In the genomic region with DNA sequence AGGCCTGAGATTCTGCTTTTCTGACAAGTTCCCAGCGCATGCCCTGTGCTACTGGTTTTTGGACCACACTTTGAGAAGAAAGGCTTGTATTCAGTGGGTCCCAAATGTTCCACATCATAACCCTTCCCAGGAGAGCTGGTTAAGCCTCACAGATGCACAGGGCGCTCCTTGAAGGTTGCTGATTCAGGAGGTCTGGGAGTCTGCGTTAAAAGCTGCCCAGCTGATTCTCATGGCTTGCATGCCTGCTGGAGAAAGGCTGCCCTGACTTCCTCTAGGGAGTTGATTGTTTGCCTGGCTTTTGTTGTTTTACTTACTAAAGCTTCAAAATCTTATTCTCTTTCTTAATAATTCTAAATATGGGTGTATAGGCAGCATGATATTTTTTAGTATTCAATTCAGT, we compare ENCODE assay signal across 31 cellular contexts. TPM values are rescaled to one million over a fixed set of nuclear protein-coding genes. Genes with fewer than 3 reads are reported as not detected.
"Had no signal": no experiment of that assay in that cellular context is flagged by ENCODE, and none has a peak within 500 bp of the region (broad histone marks: within the 10 kb centered on the region; RNA-seq: fewer than 3 reads in every experiment).

No MANE protein-coding gene starts in this region.

- H3K27me3 ChIP-seq: colonic mucosa, testis, tibial nerve, upper lobe of right lung, vagina had no signal

- H3K4me3 ChIP-seq: colonic mucosa, heart right ventricle, lung, skin epidermis, testis, tibial nerve, upper lobe of right lung, vagina had no signal

- H3K4me1 Mint-ChIP-seq: naive B cell; stimulated activated naive B cell treated with anti-CD40 and anti-IgM and Interleukin-4, amounts not matched to agents 10 μg/mL and 1 μg/mL and 100 μg/mL, for 72 hours had no signal

- FAIRE-seq: keratinocyte had no signal

- H3K4me1 ChIP-seq: colonic mucosa, testis, tibial nerve, upper lobe of right lung, vagina had no signal

- H3K36me3 ChIP-seq: colonic mucosa, heart right ventricle, neutrophil, tibial nerve, upper lobe of right lung, vagina had no signal

- H3K9me3 ChIP-seq: colonic mucosa, heart right ventricle, neutrophil, testis, tibial nerve, upper lobe of right lung, vagina had no signal

- H3K36me3 Mint-ChIP-seq: naive B cell had no signal

- H3K27ac ChIP-seq: colonic mucosa, heart right ventricle, neutrophil, skin epidermis, testis, tibial nerve, upper lobe of right lung, vagina had no signal

- DNase-seq: colonic mucosa; dermis blood vessel endothelial cell; effector CD4-positive, alpha-beta T cell; heart right ventricle; hypothalamus; left ventricle myocardium superior; mesenchymal stem cell; midbrain; naive B cell; posterior cingulate gyrus; stimulated activated CD4-positive, alpha-beta T cell treated with anti-CD3 and anti-CD28 coated beads, Interleukin-2, amount 100 ng/mL, for 24 hours; stimulated activated CD4-positive, alpha-beta T cell treated with anti-CD3 and anti-CD28 coated beads, Interleukin-4, amount 100 ng/mL, for 4 hours; stimulated activated naive B cell treated with anti-CD40 and anti-IgM and Interleukin-4, amounts not matched to agents 10 μg/mL and 1 μg/mL and 100 μg/mL, for 72 hours; stimulated activated naive CD8-positive, alpha-beta T cell treated with anti-CD3 and anti-CD28 coated beads, Interleukin-15, amount 100 ng/mL, for 72 hours; testis; upper lobe of right lung had no signal

- H3K9me3 Mint-ChIP-seq: nephron; stimulated activated naive CD8-positive, alpha-beta T cell treated with anti-CD3 and anti-CD28 coated beads, Interleukin-15, amount 100 ng/mL, for 72 hours had no signal

- H3K4me3 Mint-ChIP-seq: naive B cell; nephron; stimulated activated naive B cell treated with anti-CD40 and anti-IgM and Interleukin-4, amounts not matched to agents 10 μg/mL and 1 μg/mL and 100 μg/mL, for 72 hours; stimulated activated naive CD8-positive, alpha-beta T cell treated with anti-CD3 and anti-CD28 coated beads, Interleukin-15, amount 100 ng/mL, for 72 hours had no signal

- H3K27ac Mint-ChIP-seq: naive B cell; nephron; stimulated activated naive B cell treated with anti-CD40 and anti-IgM and Interleukin-4, amounts not matched to agents 10 μg/mL and 1 μg/mL and 100 μg/mL, for 72 hours; stimulated activated naive CD8-positive, alpha-beta T cell treated with anti-CD3 and anti-CD28 coated beads, Interleukin-15, amount 100 ng/mL, for 72 hours had no signal

RNA-seq across cellular contexts. Expression of gene CRYGD, which starts 20.7 kb away (rescaled TPM):
- total RNA-seq: colonic mucosa, dermis blood vessel endothelial cell, fibroblast of lung, glomerular endothelial cell, heart right ventricle, left ventricle myocardium superior, lung, osteoblast, pulmonary artery endothelial cell, sciatic nerve, subcutaneous adipose tissue, testis, tibial nerve, upper lobe of right lung, vagina had no signal
- polyA plus RNA-seq: esophagus, fibroblast of lung, heart right ventricle, keratinocyte, lung had no signal

RNA-seq across cellular contexts. Expression of gene CRYGC, which starts 26.0 kb away (rescaled TPM):
- total RNA-seq: colonic mucosa, dermis blood vessel endothelial cell, fibroblast of lung, frontal cortex, glomerular endothelial cell, heart right ventricle, left ventricle myocardium superior, lung, osteoblast, pulmonary artery endothelial cell, sciatic nerve, subcutaneous adipose tissue, tibial nerve, upper lobe of right lung, vagina had no signal
- polyA plus RNA-seq: esophagus, fibroblast of lung, heart right ventricle, keratinocyte, lung had no signal

RNA-seq across cellular contexts. Expression of gene CRYGB, which starts 42.3 kb away (rescaled TPM):
- total RNA-seq: colonic mucosa, dermis blood vessel endothelial cell, fibroblast of lung, frontal cortex, glomerular endothelial cell, heart right ventricle, left ventricle myocardium superior, lung, osteoblast, pulmonary artery endothelial cell, sciatic nerve, subcutaneous adipose tissue, tibial nerve, upper lobe of right lung, vagina had no signal
- polyA plus RNA-seq: esophagus, fibroblast of lung, heart right ventricle, keratinocyte, lung had no signal

RNA-seq across cellular contexts. Expression of gene CRYGA, which starts 59.8 kb away (rescaled TPM):
- total RNA-seq: colonic mucosa, dermis blood vessel endothelial cell, fibroblast of lung, frontal cortex, glomerular endothelial cell, heart right ventricle, left ventricle myocardium superior, lung, osteoblast, pulmonary artery endothelial cell, sciatic nerve, subcutaneous adipose tissue, testis, tibial nerve, upper lobe of right lung, vagina had no signal
- polyA plus RNA-seq: esophagus, fibroblast of lung, heart right ventricle, keratinocyte, lung had no signal
